30 cellular contexts compared by ENCODE assay signal in the genomic region with DNA sequence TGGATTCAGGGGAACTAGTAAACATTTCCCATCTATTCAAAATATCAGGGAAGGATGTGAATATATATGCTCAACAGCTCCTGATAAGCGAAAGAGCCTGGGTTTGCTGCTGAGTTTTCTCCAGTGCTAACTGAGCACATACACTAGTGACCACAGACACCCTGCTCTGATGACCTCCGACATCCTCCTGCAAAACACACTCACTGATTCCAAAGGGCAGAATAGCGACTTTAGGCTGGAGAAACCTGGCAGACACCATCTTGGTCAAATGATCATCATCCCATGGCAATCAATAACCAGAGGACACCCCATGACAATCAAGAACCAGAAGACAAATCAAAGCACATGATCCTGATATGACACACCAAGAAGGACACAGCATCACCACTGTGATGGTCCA. TPM values are rescaled to one million over a fixed set of nuclear protein-coding genes. Genes with fewer than 3 reads are reported as not detected.
"Had no signal": no experiment of that assay in that cellular context is flagged by ENCODE, and none has a peak within 500 bp of the region (broad histone marks: within the 10 kb centered on the region; RNA-seq: fewer than 3 reads in every experiment).

No MANE protein-coding gene starts in this region.

- H3K27ac ChIP-seq: coronary artery, esophagus squamous epithelium, heart right ventricle, pancreas, thoracic aorta, tibial nerve, upper lobe of left lung had no signal

- H3K9me3 ChIP-seq: esophagus squamous epithelium, heart right ventricle, pancreas, thoracic aorta, tibial nerve, upper lobe of left lung had no signal

- DNase-seq: dermis blood vessel endothelial cell; effector memory CD4-positive, alpha-beta T cell; esophagus squamous epithelium; foreskin melanocyte; glutamatergic neuron; heart right ventricle; hippocampal formation; kidney glomerular epithelial cell; left colon; left ventricle myocardium superior; natural killer cell; occipital lobe; retina; stimulated activated CD4-positive, alpha-beta T cell treated with anti-CD3 and anti-CD28 coated beads, Interleukin-12 subunit alpha, Interleukin-12 subunit beta, amount 100 ng/mL, for 4 hours; stimulated activated CD4-positive, alpha-beta T cell treated with anti-CD3 and anti-CD28 coated beads, Interleukin-1b, Interleukin-23, amount 100 ng/mL, for 48 hours; stimulated activated CD4-positive, alpha-beta T cell treated with anti-CD3 and anti-CD28 coated beads, Interleukin-4, amount 100 ng/mL, for 1 hour; stimulated activated naive CD4-positive, alpha-beta T cell treated with Interleukin-2 at 50 U/mL for 16 hours; substantia nigra; upper lobe of left lung had no signal

- H3K4me1 ChIP-seq: esophagus squamous epithelium, pancreas, upper lobe of left lung had no signal

- H3K27me3 ChIP-seq: pancreas, tibial nerve, upper lobe of left lung had no signal

- H3K4me3 ChIP-seq: coronary artery, esophagus squamous epithelium, heart right ventricle, lung, pancreas, smooth muscle cell, thoracic aorta, tibial nerve, upper lobe of left lung had no signal

- ATAC-seq: heart right ventricle; left colon; left ventricle myocardium superior; natural killer cell; pancreas; sciatic nerve; stimulated activated effector memory CD8-positive, alpha-beta T cell treated with anti-CD3 and anti-CD28 coated beads, Interleukin-12 subunit alpha, Interleukin-12 subunit beta, amount 100 ng/mL, for 72 hours had no signal

- H3K36me3 ChIP-seq: esophagus squamous epithelium, heart right ventricle, pancreas, thoracic aorta, tibial nerve, upper lobe of left lung had no signal

- FAIRE-seq: endothelial cell of umbilical vein, islet of Langerhans, pancreas had no signal

- H3K4me2 ChIP-seq: smooth muscle cell had no signal

RNA-seq across cellular contexts. Expression of a gene that starts 9.2 kb away (rescaled TPM):
- total RNA-seq: dermis blood vessel endothelial cell, epithelial cell of proximal tubule had no signal
